8 cellular contexts compared by ENCODE assay signal in genomic region chr12:106774808-106775524, GRCh38. TPM values are rescaled to one million over a fixed set of nuclear protein-coding genes. Genes with fewer than 3 reads are reported as not detected.
DNase-seq lines count a peak whose midpoint lies in the region; ATAC-seq and TF ChIP-seq lines count a peak whose summit lies in the region.

No MANE protein-coding gene starts in this region.

- H3K4me1 ChIP-seq in CD4-positive, CD25-positive, alpha-beta regulatory T cell (ENCODE audit: control insufficient read depth, insufficient read depth, low read length, poor library complexity, severe bottlenecking) = peaks cover 25% of the 10 kb centered on the region
- peaks cover 12% of the 10 kb centered on the region for H3K4me1 ChIP-seq in muscle layer of colon (ENCODE audit: insufficient read depth, low read length)

- no peak for TF ChIP-seq CTCF in GM20000 (IDR thresholded peaks at IDR 0.05; ENCODE audit: extremely low read depth, missing control alignments)

- no peaks in the 10 kb centered on the region for H3K9me3 Mint-ChIP-seq in CD4-positive, CD25-positive, alpha-beta regulatory T cell

- H3K4me3 Mint-ChIP-seq in CD4-positive, CD25-positive, alpha-beta regulatory T cell = peak overlapping the region; percentile 94 to 99 (median 96)

- H3K36me3 Mint-ChIP-seq in CD4-positive, CD25-positive, alpha-beta regulatory T cell = peaks cover 2% of the 10 kb centered on the region

- no peaks in the 10 kb centered on the region for H3K27me3 Mint-ChIP-seq in CD4-positive, CD25-positive, alpha-beta regulatory T cell

- H3K9ac ChIP-seq in muscle layer of colon (ENCODE audit: low read length) = peak overlapping the region; percentile 87

- H3K4me3 ChIP-seq in CD4-positive, CD25-positive, alpha-beta regulatory T cell (ENCODE audit: low read depth, low read length) = peak overlapping the region; percentile 90
- peak overlapping the region; percentile 72 to 89 for H3K4me3 ChIP-seq in muscle layer of colon (ENCODE audit: low read depth in 1 of 2, low read length in 2 of 2)

- H3K4me1 Mint-ChIP-seq in CD4-positive, CD25-positive, alpha-beta regulatory T cell = peaks cover 31 to 48% (median 35%) of the 10 kb centered on the region in 4 donors

- peak in 1 of 2 donors; percentile 2 for ATAC-seq in CD4-positive, CD25-positive, alpha-beta regulatory T cell (ENCODE audit: low read depth in 2 of 2)
- ATAC-seq in GM19397 (IDR thresholded peaks at IDR 0.05; ENCODE audit: unreplicated experiment) (no peak), HG02981 (IDR thresholded peaks at IDR 0.05; ENCODE audit: unreplicated experiment) (no peak)

- no peaks in the 10 kb centered on the region for H3K9me3 ChIP-seq in CD4-positive, CD25-positive, alpha-beta regulatory T cell (ENCODE audit: control insufficient read depth in 2 of 2, low read length in 2 of 2)
- H3K9me3 ChIP-seq in muscle layer of colon (ENCODE audit: low read length) = no peaks in the 10 kb centered on the region

- H3K27ac ChIP-seq in CD4-positive, CD25-positive, alpha-beta regulatory T cell (ENCODE audit: insufficient read depth, low read length, poor library complexity, severe bottlenecking) = peak overlapping the region; percentile 81
- peak overlapping the region; percentile 74 for H3K27ac ChIP-seq in muscle layer of colon (ENCODE audit: low read depth, low read length)

- no peaks in the 10 kb centered on the region for H3K27me3 ChIP-seq in CD4-positive, CD25-positive, alpha-beta regulatory T cell (ENCODE audit: control insufficient read depth, insufficient read depth, low read length)
- H3K27me3 ChIP-seq in muscle layer of colon (ENCODE audit: control insufficient read depth in 1 of 2, insufficient read depth in 2 of 2, low read length in 2 of 2) = no peaks in the 10 kb centered on the region

- peak overlapping the region; percentile 96 to 99 (median 98) for H3K27ac Mint-ChIP-seq in CD4-positive, CD25-positive, alpha-beta regulatory T cell

- peak in 2 of 3 donors; percentile 17 to 39 for DNase-seq in CD4-positive, CD25-positive, alpha-beta regulatory T cell
- DNase-seq in GM20000 (ENCODE audit: low spot score) (peak; percentile 43), NCI-H69 (lab: John Stamatoyannopoulos, UW) (peak; percentile 85), hippocampal formation (lab: John Stamatoyannopoulos, UW) (no peak)
- peak; percentile 20 for DNase-seq in central memory CD4-positive, alpha-beta T cell

- no peaks in the 10 kb centered on the region for H3K36me3 ChIP-seq in CD4-positive, CD25-positive, alpha-beta regulatory T cell (ENCODE audit: control insufficient read depth, insufficient read depth, low read length)
- H3K36me3 ChIP-seq in muscle layer of colon (ENCODE audit: insufficient read depth, low read length) = no peaks in the 10 kb centered on the region

RNA-seq across cellular contexts. Expression of gene RIC8B, which starts 0.5 kb away (rescaled TPM):
- total RNA-seq in CD4-positive, CD25-positive, alpha-beta regulatory T cell = 16.0 TPM
- 1 to 10 TPM; 5.2 to 5.6 (median 5.4) TPM for polyA plus RNA-seq in CD4-positive, CD25-positive, alpha-beta regulatory T cell

Comparison
In these comparisons a context has a peak if more than half of its experiments do, and no peak if none do; other contexts are left out.
1. DNase-seq: peak in CD4-positive, CD25-positive, alpha-beta regulatory T cell (2 of 3), GM20000 (single experiment), NCI-H69 (single experiment) and central memory CD4-positive, alpha-beta T cell (single experiment); none in hippocampal formation (0 of 2).